Comparison of ENCODE assay signal across 10 cellular contexts in the genomic region with DNA sequence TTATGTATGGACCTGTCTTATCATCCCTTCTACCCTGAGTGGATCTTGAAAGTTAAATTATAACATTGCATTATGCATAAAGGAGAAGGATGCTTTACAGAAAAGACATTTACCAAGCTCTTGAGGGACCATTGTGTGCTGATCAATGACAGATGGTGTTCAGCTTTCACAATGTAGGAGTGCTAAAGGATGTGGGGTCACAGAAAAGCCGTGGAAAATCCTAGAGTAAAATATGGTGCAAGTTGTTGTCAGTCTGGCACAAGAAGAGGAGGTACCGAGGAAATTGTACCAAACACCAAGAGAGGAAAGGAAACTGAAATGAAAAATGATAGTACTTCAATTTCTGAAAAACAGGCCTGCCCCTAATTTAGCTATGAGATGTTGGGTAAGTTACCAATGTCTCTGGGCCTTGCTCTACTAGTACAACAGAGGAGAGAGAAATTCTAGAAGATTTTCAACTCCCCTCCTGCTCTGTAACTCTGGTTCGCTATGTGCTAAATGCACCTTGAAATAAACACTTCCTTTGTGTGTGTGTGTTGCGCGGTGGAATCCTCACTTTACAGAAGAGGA.
DNase-seq lines count a peak whose midpoint lies in the region; ATAC-seq and TF ChIP-seq lines count a peak whose summit lies in the region.
"Had no signal": no experiment of that assay in that cellular context is flagged by ENCODE, and none has a peak within 500 bp of the region (broad histone marks: within the 10 kb centered on the region; RNA-seq: fewer than 3 reads in every experiment).

No MANE protein-coding gene starts in this region.

- H3K36me3 ChIP-seq in CD4-positive, CD25-positive, alpha-beta regulatory T cell (ENCODE audit: control insufficient read depth, insufficient read depth, low read length) = no peaks in the 10 kb centered on the region
- H3K36me3 ChIP-seq: WERI-Rb-1 had no signal

- no peaks in the 10 kb centered on the region for H3K9me3 ChIP-seq in CD4-positive, CD25-positive, alpha-beta regulatory T cell (ENCODE audit: control insufficient read depth in 2 of 2, low read length in 2 of 2)

- peak overlapping the region; percentile 46 to 72 (median 52) for H3K4me3 Mint-ChIP-seq in CD4-positive, CD25-positive, alpha-beta regulatory T cell
- H3K4me3 Mint-ChIP-seq in brain = no peak overlapping the region

- DNase-seq in CD4-positive, CD25-positive, alpha-beta regulatory T cell = peak in 1 of 3 donors; percentile 73
- no peak for DNase-seq in activated effector memory CD4-positive, alpha-beta T cell treated with Interleukin-2 at 50 U/mL for 16 hours
- no peak for DNase-seq in stimulated activated CD4-positive, alpha-beta T cell treated with anti-CD3 and anti-CD28 coated beads, Interleukin-1b, Interleukin-23, amount 100 ng/mL, for 48 hours
- DNase-seq in RKO (ENCODE audit: low spot score) = no peak
- DNase-seq: nucleus accumbens, WERI-Rb-1 had no signal

- H3K4me3 ChIP-seq in CD4-positive, CD25-positive, alpha-beta regulatory T cell (ENCODE audit: low read depth, low read length) = peak overlapping the region; percentile 41

- H3K27ac ChIP-seq in CD4-positive, CD25-positive, alpha-beta regulatory T cell (ENCODE audit: insufficient read depth, low read length, poor library complexity, severe bottlenecking) = peak overlapping the region; percentile 58
- H3K27ac ChIP-seq: WERI-Rb-1 had no signal

- no peaks in the 10 kb centered on the region for H3K36me3 Mint-ChIP-seq in CD4-positive, CD25-positive, alpha-beta regulatory T cell
- no peaks in the 10 kb centered on the region for H3K36me3 Mint-ChIP-seq in brain

- H3K27ac Mint-ChIP-seq in CD4-positive, CD25-positive, alpha-beta regulatory T cell = peak overlapping the region; percentile 90 to 98 (median 92)
- H3K27ac Mint-ChIP-seq in brain = peak overlapping the region in 4 of 5 experiments; percentile 49 to 79 (median 64)

- peaks cover 12 to 69% (median 38%) of the 10 kb centered on the region in 4 donors for H3K4me1 Mint-ChIP-seq in CD4-positive, CD25-positive, alpha-beta regulatory T cell
- H3K4me1 Mint-ChIP-seq in brain = peaks cover 73% of the 10 kb centered on the region

- TF ChIP-seq CTCF in brain (conservative IDR thresholded peaks at IDR 0.05) = no peak

- H3K27me3 Mint-ChIP-seq in CD4-positive, CD25-positive, alpha-beta regulatory T cell = no peaks in the 10 kb centered on the region
- H3K27me3 Mint-ChIP-seq in brain = peaks cover 4% of the 10 kb centered on the region

- ATAC-seq in CD4-positive, CD25-positive, alpha-beta regulatory T cell (ENCODE audit: low read depth in 2 of 2) = peak; percentile 66 to 68
- ATAC-seq in GM18867 (IDR thresholded peaks at IDR 0.05; ENCODE audit: unreplicated experiment) (peak; percentile 72), HG03159 (IDR thresholded peaks at IDR 0.05; ENCODE audit: unreplicated experiment) (peak; percentile 58), HG03108 (IDR thresholded peaks at IDR 0.05; ENCODE audit: unreplicated experiment) (no peak)

- H3K27me3 ChIP-seq in CD4-positive, CD25-positive, alpha-beta regulatory T cell (ENCODE audit: control insufficient read depth, insufficient read depth, low read length) = no peaks in the 10 kb centered on the region

- H3K4me1 ChIP-seq in CD4-positive, CD25-positive, alpha-beta regulatory T cell (ENCODE audit: control insufficient read depth, insufficient read depth, low read length, poor library complexity, severe bottlenecking) = peaks cover 23% of the 10 kb centered on the region

- peaks cover 0 to 2% (median 0%) of the 10 kb centered on the region in 7 donors for H3K9me3 Mint-ChIP-seq in CD4-positive, CD25-positive, alpha-beta regulatory T cell
- no peaks in the 10 kb centered on the region for H3K9me3 Mint-ChIP-seq in brain

Comparison
In these comparisons a context has a peak if more than half of its experiments do, and no peak if none do; other contexts are left out.
1. H3K4me3 Mint-ChIP-seq: peak in CD4-positive, CD25-positive, alpha-beta regulatory T cell (4 of 4); none in brain (0 of 5).